ENCODE assay signal across 24 cellular contexts in genomic region chr11:33480636-33481035, GRCh38.
DNase-seq lines count a peak whose midpoint lies in the region; ATAC-seq, FAIRE-seq and TF ChIP-seq lines count a peak whose summit lies in the region.
"Had no signal": no experiment of that assay in that cellular context is flagged by ENCODE, and none has a peak within 500 bp of the region (broad histone marks: within the 10 kb centered on the region; RNA-seq: fewer than 3 reads in every experiment).

No MANE protein-coding gene starts in this region.

- ATAC-seq in GM21360 (IDR thresholded peaks at IDR 0.05; ENCODE audit: unreplicated experiment) (no peak), HG03342 (IDR thresholded peaks at IDR 0.05; ENCODE audit: unreplicated experiment) (no peak)
- ATAC-seq: CD8-positive, alpha-beta T cell; K562; PC-3 had no signal

- peaks cover 33% of the 10 kb centered on the region for H3K4me1 Mint-ChIP-seq in brain
- H3K4me1 Mint-ChIP-seq: B cell had no signal

- H3K27ac Mint-ChIP-seq in brain: peak overlapping the region in 3 of 5 experiments; percentile 8 to 79 (median 33)
- H3K27ac Mint-ChIP-seq: B cell; CD8-positive, alpha-beta T cell had no signal

- DNase-seq in NCI-H446 (lab: John Stamatoyannopoulos, UW) (peak; percentile 73 to 93), inferior parietal cortex (ENCODE audit: extremely low spot score) (peak; percentile 42), frontal cortex (ENCODE audit: low spot score in 2 of 2) (no peak), GM20000 (ENCODE audit: low spot score) (no peak)
- DNase-seq: Caco-2; CD8-positive, alpha-beta T cell; DMS79 treated with DMSO at 0.1 percent for 48 hours; H7; Kasumi-1; MV-4-11; NCI-H1105; NCI-H146; NCI-H2029 treated with DMSO at 0.1 percent for 48 hours; NCI-H2227 treated with DMSO at 0.1 percent for 48 hours; NCI-H510A treated with DMSO at 0.1 percent for 48 hours; PC-3; SK-N-SH; SW 1271 had no signal

- H3K4me3 Mint-ChIP-seq in brain: peak overlapping the region in 2 of 5 experiments; percentile 5 to 78
- H3K4me3 Mint-ChIP-seq: B cell; CD8-positive, alpha-beta T cell had no signal

- H3K36me3 Mint-ChIP-seq in brain: no peaks in the 10 kb centered on the region
- H3K36me3 Mint-ChIP-seq: CD8-positive, alpha-beta T cell had no signal

- no peak for TF ChIP-seq CTCF in brain (conservative IDR thresholded peaks at IDR 0.05)
- TF ChIP-seq CTCF in GM20000 (IDR thresholded peaks at IDR 0.05; ENCODE audit: extremely low read depth, missing control alignments): no peak

- H3K27me3 Mint-ChIP-seq in brain: peaks cover 3% of the 10 kb centered on the region

- H3K9me3 Mint-ChIP-seq in brain: peaks cover 0 to under 1% (median 0%) of the 10 kb centered on the region in 5 experiments
- H3K9me3 Mint-ChIP-seq: CD8-positive, alpha-beta T cell had no signal

- FAIRE-seq in frontal cortex (lab: Jason Lieb, UNC): no peak
- FAIRE-seq: GM12892, K562 had no signal

Comparison
In these comparisons a context has a peak if more than half of its experiments do, and no peak if none do; other contexts are left out.
1. DNase-seq: peak in NCI-H446 (2 of 2) and inferior parietal cortex (single experiment); none in frontal cortex (0 of 2) and GM20000 (single experiment).